8 cellular contexts compared by ENCODE assay signal in the genomic region with DNA sequence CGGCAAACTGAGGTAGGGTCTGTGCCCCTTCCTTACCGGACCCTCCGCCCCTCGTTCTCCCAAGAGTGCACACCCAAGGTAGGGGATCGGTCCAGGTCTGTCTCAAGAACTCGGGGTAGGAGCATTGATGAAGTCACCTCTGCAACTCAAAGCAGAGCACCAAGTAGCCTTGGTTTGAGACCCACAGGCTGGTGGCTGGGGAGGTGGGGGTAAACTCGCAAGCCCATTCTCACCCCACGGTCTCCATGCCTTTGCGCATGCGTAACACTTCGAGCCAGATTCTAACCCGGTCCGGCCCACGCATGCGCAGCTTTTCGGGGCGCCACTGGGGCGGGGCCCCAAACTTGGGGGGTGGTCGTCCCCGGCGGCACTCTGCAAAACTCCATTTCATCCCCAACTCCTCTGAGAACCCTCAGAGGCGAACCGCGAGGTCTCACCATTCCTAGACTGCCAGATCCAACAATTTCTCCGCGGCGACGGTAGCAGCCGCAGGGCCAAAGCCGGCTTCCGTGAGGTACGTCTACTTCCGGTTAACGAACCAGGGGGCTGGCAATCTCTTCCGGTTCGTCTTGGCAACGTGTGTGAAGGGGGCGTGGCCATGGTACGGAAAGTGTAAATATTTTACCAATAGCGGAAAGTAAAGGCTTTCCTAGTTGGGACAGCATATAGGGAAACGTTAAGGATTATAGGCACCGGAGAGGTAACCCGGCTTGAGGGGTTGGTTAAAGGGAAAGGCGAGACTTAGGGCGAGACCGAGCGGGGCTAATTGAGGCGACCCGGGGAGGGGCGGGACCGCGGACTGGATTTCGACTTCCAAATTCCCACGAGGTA. TPM values are rescaled to one million over a fixed set of nuclear protein-coding genes. Genes with fewer than 3 reads are reported as not detected.
DNase-seq lines count a peak whose midpoint lies in the region; ATAC-seq, FAIRE-seq and TF ChIP-seq lines count a peak whose summit lies in the region.

A gene with protein sequence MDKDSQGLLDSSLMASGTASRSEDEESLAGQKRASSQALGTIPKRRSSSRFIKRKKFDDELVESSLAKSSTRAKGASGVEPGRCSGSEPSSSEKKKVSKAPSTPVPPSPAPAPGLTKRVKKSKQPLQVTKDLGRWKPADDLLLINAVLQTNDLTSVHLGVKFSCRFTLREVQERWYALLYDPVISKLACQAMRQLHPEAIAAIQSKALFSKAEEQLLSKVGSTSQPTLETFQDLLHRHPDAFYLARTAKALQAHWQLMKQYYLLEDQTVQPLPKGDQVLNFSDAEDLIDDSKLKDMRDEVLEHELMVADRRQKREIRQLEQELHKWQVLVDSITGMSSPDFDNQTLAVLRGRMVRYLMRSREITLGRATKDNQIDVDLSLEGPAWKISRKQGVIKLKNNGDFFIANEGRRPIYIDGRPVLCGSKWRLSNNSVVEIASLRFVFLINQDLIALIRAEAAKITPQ (minus strand): TSS at position 532 of the 831 bp plus-strand sequence. CDS start 1,411 bp downstream, outside the sequence.

- TF ChIP-seq CTCF in VCaP (conservative IDR thresholded peaks at IDR 0.05) (no peak), breast epithelium (IDR thresholded peaks at IDR 0.05) (no peak)

- H3K36me3 ChIP-seq in breast epithelium, result peaks cover 4% of the 10 kb centered on the region
- H3K36me3 ChIP-seq in small intestine (ENCODE audit: control insufficient read depth in 2 of 2, insufficient read depth in 2 of 2, low read length in 2 of 2), result peaks cover 6 to 11% of the 10 kb centered on the region in 2 donors

- H3K27me3 ChIP-seq in breast epithelium, result no peaks in the 10 kb centered on the region
- H3K27me3 ChIP-seq in small intestine (ENCODE audit: control insufficient read depth in 2 of 2, insufficient read depth in 2 of 2, low read length in 2 of 2), result no peaks in the 10 kb centered on the region

- intact Hi-C loops in breast epithelium (cut with DNase I; ENCODE audit: low total_unique reads), result no loop called here

- ATAC-seq in GM18861 (IDR thresholded peaks at IDR 0.05; ENCODE audit: unreplicated experiment), result peak; percentile 63
- peak; percentile 69 for ATAC-seq in HG03097 (IDR thresholded peaks at IDR 0.05; ENCODE audit: low FRiP score, unreplicated experiment)

- H3K4me1 ChIP-seq in breast epithelium (peaks cover 0 to 10% of the 10 kb centered on the region in 2 donors), small intestine (ENCODE audit: control insufficient read depth in 2 of 2, insufficient read depth in 1 of 2, low read depth in 1 of 2, low read length in 1 of 2) (peaks cover 0 to 5% of the 10 kb centered on the region in 2 donors)

- no peaks in the 10 kb centered on the region for H3K9me3 ChIP-seq in breast epithelium
- H3K9me3 ChIP-seq in small intestine (ENCODE audit: control insufficient read depth, low read depth), result no peaks in the 10 kb centered on the region

- TF ChIP-seq POLR2A in breast epithelium (IDR thresholded peaks at IDR 0.05), result peak; percentile 45

- WGBS in small intestine, 3 donors, result 0 to 1% (median 1%) methylated on average over 54 of the region's 54 CpGs

- FAIRE-seq in A204.1 (lab: Jason Lieb, UNC) (peak; percentile 56), small intestine (lab: Jason Lieb, UNC) (no peak)

- H3K4me3 ChIP-seq in breast epithelium (peak within 1 kb of the TSS; percentile 76 to 99 (median 87)), small intestine (ENCODE audit: low read depth in 1 of 2, low read length in 2 of 2) (peak within 1 kb of the TSS; percentile 80 to 82)

- DNase-seq in NCI-H2196 (lab: John Stamatoyannopoulos, UW; ENCODE audit: unreplicated experiment), result peak; percentile 91
- peak; percentile 78 to 84 for DNase-seq in breast epithelium (ENCODE audit: low spot score in 2 of 2)
- DNase-seq in iPS-NIHi11 (ENCODE audit: low spot score), result peak; percentile 96
- DNase-seq in small intestine, result peak; percentile 96

- H3K27ac ChIP-seq in VCaP (peak within 1 kb of the TSS; percentile 92), breast epithelium (peak within 1 kb of the TSS; percentile 91 to 96), small intestine (ENCODE audit: low read depth in 1 of 2, low read length in 1 of 2) (peak within 1 kb of the TSS; percentile 83 to 96)

RNA-seq across cellular contexts. Expression of the gene that starts here (rescaled TPM):
- 10 to 100 TPM; 37.6 to 52.4 (median 52.1) TPM for total RNA-seq in breast epithelium
- 10 to 100 TPM; 56.7 to 77.4 (median 69.4) TPM for polyA plus RNA-seq in small intestine

Comparison
In these comparisons a context has a peak if more than half of its experiments do, and no peak if none do; other contexts are left out.
1. Peak in every context shown above with its lines: DNase-seq, ATAC-seq, H3K4me3 ChIP-seq and H3K27ac ChIP-seq.